In genomic region chr18:55086931-55087330, GRCh38 we compare ENCODE assay signal across 27 cellular contexts.
"Had no signal": no experiment of that assay in that cellular context is flagged by ENCODE, and none has a peak within 500 bp of the region (broad histone marks: within the 10 kb centered on the region; RNA-seq: fewer than 3 reads in every experiment).

No MANE protein-coding gene starts in this region.

- H3K4me1 ChIP-seq: adrenal gland, breast epithelium had no signal

- H3K27me3 ChIP-seq: adrenal gland, breast epithelium had no signal

- H3K36me3 ChIP-seq: adrenal gland, breast epithelium had no signal

- H3K4me3 ChIP-seq: adrenal gland, breast epithelium, K562, PC-9 had no signal

- H3K27ac ChIP-seq: adrenal gland, breast epithelium had no signal

- H3K4me3 Mint-ChIP-seq: activated CD4-positive, alpha-beta memory T cell treated with anti-CD3 and anti-CD28 coated beads, Interleukin-2, amount 10 ng/mL, durations not matched to agents 7 days and 5 days; activated naive CD4-positive, alpha-beta T cell treated with anti-CD3 and anti-CD28 coated beads, Interleukin-2, amount 10 ng/mL, durations not matched to agents 7 days and 5 days; activated naive CD8-positive, alpha-beta T cell treated with anti-CD3 and anti-CD28 coated beads for 36 hours; activated T-cell treated with anti-CD3 and anti-CD28 coated beads, Interleukin-2, amount 50 U/mL, for 72 hours; T-helper 1 cell treated with Interleukin-12 subunit alpha and Interleukin-12 subunit beta and Interleukin-4 antibody, amounts not matched to agents 30 μg/mL and 1 μg/mL, for 36 hours; WTC11 had no signal

- H3K9me3 Mint-ChIP-seq: activated CD4-positive, alpha-beta memory T cell treated with anti-CD3 and anti-CD28 coated beads, Interleukin-2, amount 10 ng/mL, durations not matched to agents 7 days and 5 days; activated naive CD4-positive, alpha-beta T cell treated with anti-CD3 and anti-CD28 coated beads, Interleukin-2, amount 10 ng/mL, durations not matched to agents 7 days and 5 days; activated T-cell treated with anti-CD3 and anti-CD28 coated beads, Interleukin-2, amount 50 U/mL, for 72 hours; activated T-helper 2 cell treated with anti-CD3 and anti-CD28 coated beads, Interferon-gamma antibody, Interleukin-2, Interleukin-4, amounts not matched to agents 10 μg/mL and 5 μg/mL and 100 μg/mL, durations not matched to agents 14 hours and 24 hours and 36 hours; T-helper 1 cell treated with Interleukin-12 subunit alpha and Interleukin-12 subunit beta and Interleukin-4 antibody, amounts not matched to agents 30 μg/mL and 1 μg/mL, for 36 hours; WTC11 had no signal

- ATAC-seq: activated T-cell treated with anti-CD3 and anti-CD28 coated beads, Interleukin-2, amount 50 U/mL, for 72 hours; K562; WTC11 had no signal

- DNase-seq: activated CD4-positive, alpha-beta memory T cell treated with anti-CD3 and anti-CD28 coated beads, Interleukin-2, amount 10 ng/mL, durations not matched to agents 7 days and 5 days; activated CD4-positive, alpha-beta T cell treated with anti-CD3 and anti-CD28 coated beads for 1 hour; activated CD4-positive, alpha-beta T cell treated with anti-CD3 and anti-CD28 coated beads, Interleukin-2, amount 50 U/mL, for 1 hour; activated gamma-delta T cell treated with Interleukin-2 at 50 U/mL for 16 hours; activated naive CD4-positive, alpha-beta T cell treated with anti-CD3 and anti-CD28 coated beads, Interleukin-2, amount 10 ng/mL, durations not matched to agents 7 days and 5 days; activated naive CD8-positive, alpha-beta T cell treated with anti-CD3 and anti-CD28 coated beads for 36 hours; activated T-cell treated with anti-CD3 and anti-CD28 coated beads for 4 hours; activated T-cell treated with anti-CD3 and anti-CD28 coated beads, Interleukin-2, amount 50 U/mL, for 72 hours; adrenal gland; aorta; caudate nucleus; Kasumi-1; NCI-H1417 treated with DMSO at 0.1 percent for 48 hours; NCI-H1694; NCI-H2029; NCI-H2107; NCI-H2171 treated with DMSO at 0.1 percent for 48 hours; NCI-H226; NCI-H510A treated with DMSO at 0.1 percent for 48 hours; NCI-H69; PC-9; SHP77 treated with DMSO at 0.1 percent for 48 hours had no signal

- H3K36me3 Mint-ChIP-seq: activated naive CD4-positive, alpha-beta T cell treated with anti-CD3 and anti-CD28 coated beads, Interleukin-2, amount 10 ng/mL, durations not matched to agents 7 days and 5 days; activated naive CD8-positive, alpha-beta T cell treated with anti-CD3 and anti-CD28 coated beads for 36 hours; WTC11 had no signal

- H3K27ac Mint-ChIP-seq: activated CD4-positive, alpha-beta memory T cell treated with anti-CD3 and anti-CD28 coated beads, Interleukin-2, amount 10 ng/mL, durations not matched to agents 7 days and 5 days; activated naive CD4-positive, alpha-beta T cell treated with anti-CD3 and anti-CD28 coated beads, Interleukin-2, amount 10 ng/mL, durations not matched to agents 7 days and 5 days; activated naive CD8-positive, alpha-beta T cell treated with anti-CD3 and anti-CD28 coated beads for 36 hours; activated T-cell treated with anti-CD3 and anti-CD28 coated beads, Interleukin-2, amount 50 U/mL, for 72 hours; activated T-helper 2 cell treated with anti-CD3 and anti-CD28 coated beads, Interferon-gamma antibody, Interleukin-2, Interleukin-4, amounts not matched to agents 10 μg/mL and 5 μg/mL and 100 μg/mL, durations not matched to agents 14 hours and 24 hours and 36 hours; T-helper 1 cell treated with Interleukin-12 subunit alpha and Interleukin-12 subunit beta and Interleukin-4 antibody, amounts not matched to agents 30 μg/mL and 1 μg/mL, for 36 hours; WTC11 had no signal

- H3K4me1 Mint-ChIP-seq: activated CD4-positive, alpha-beta memory T cell treated with anti-CD3 and anti-CD28 coated beads, Interleukin-2, amount 10 ng/mL, durations not matched to agents 7 days and 5 days; activated naive CD4-positive, alpha-beta T cell treated with anti-CD3 and anti-CD28 coated beads, Interleukin-2, amount 10 ng/mL, durations not matched to agents 7 days and 5 days; activated naive CD8-positive, alpha-beta T cell treated with anti-CD3 and anti-CD28 coated beads for 36 hours had no signal

- H3K27me3 Mint-ChIP-seq: activated CD4-positive, alpha-beta memory T cell treated with anti-CD3 and anti-CD28 coated beads, Interleukin-2, amount 10 ng/mL, durations not matched to agents 7 days and 5 days; activated naive CD4-positive, alpha-beta T cell treated with anti-CD3 and anti-CD28 coated beads, Interleukin-2, amount 10 ng/mL, durations not matched to agents 7 days and 5 days had no signal

- H2AFZ ChIP-seq: PC-9 had no signal

- H3K9me3 ChIP-seq: adrenal gland, breast epithelium had no signal
